ENCODE assay signal across 1 cellular context in the genomic region with DNA sequence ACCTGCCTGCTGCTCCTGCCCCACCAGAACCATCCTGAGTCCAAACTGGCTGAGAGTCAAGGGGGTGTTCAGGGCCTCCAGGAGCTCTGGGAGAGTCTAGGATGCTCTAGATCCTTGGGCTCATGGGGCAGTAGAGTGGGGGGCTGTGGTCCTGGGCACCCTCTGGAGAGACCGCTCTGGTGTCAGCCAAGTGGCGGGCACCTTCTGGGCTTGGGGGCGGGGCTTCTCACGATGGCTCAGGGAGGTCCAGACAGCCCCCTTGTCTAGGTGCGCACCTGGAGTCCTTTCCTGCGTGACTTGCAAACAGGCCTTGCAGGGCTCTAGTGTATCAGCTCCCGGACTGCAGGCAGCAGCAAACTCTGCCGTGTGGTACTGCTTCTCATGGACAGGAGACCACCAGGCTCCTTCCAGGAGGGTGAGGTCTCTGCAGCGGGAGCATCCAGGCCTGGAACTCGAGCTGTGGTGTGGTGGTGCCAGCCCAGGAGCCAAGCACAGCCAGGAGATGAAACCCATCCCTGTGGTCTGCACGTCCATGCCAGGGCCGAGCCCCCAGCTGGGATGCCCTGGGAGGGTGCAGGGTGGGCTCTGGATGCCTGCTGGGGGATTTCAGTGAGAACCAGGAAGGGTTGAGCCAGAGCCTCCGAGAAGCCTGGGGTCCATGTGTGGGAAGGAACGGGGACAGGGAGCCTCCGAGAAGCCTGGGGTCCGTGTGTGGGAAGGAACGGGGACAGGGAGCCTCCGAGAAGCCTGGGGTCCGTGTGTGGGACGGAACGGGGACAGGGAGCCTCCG.
TF ChIP-seq lines count a peak whose summit lies in the region.

No MANE protein-coding gene starts in this region.

TF ChIP-seq in SK-N-SH treated with all-trans-retinoic acid at 6 μM for 48 hours, 23 proteins besides CTCF, POLR2A, EP300 and RAD21 (continued from another document):
- no peak for TF ChIP-seq CSDC2 (CRISPR knock-in tag; IDR thresholded peaks at IDR 0.05)
- no peak for TF ChIP-seq ZNF565 (CRISPR knock-in tag; conservative IDR thresholded peaks at IDR 0.05; ENCODE audit: low read depth)
- no peak for TF ChIP-seq PATZ1 (CRISPR knock-in tag; IDR thresholded peaks at IDR 0.05; ENCODE audit: borderline replicate concordance)
